8 cellular contexts compared by ENCODE assay signal in the genomic region with DNA sequence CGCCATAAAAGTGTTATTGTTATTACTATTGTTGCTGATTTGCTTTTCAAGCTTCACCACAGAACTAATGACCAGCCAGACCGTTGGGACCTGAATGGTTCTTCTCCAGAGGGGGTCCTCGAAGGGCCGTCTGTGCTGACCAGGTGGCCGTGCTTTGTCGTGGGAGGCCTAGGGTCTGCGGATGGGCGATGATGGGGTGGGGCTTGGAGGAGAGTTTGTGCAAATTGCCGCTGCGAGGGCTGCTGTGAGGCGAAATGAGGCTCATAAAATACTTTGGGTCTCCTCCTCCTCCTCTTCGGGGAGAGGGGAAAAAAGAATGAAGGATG. TPM values are rescaled to one million over a fixed set of nuclear protein-coding genes. Genes with fewer than 3 reads are reported as not detected.
DNase-seq lines count a peak whose midpoint lies in the region; ATAC-seq and TF ChIP-seq lines count a peak whose summit lies in the region.

No MANE protein-coding gene starts in this region.

- H3K9me3 Mint-ChIP-seq in CD4-positive, CD25-positive, alpha-beta regulatory T cell = peaks cover 0 to 1% (median 0%) of the 10 kb centered on the region in 7 donors

- H3K36me3 Mint-ChIP-seq in CD4-positive, CD25-positive, alpha-beta regulatory T cell = peaks cover 31% of the 10 kb centered on the region

- H3K36me3 ChIP-seq in CD4-positive, CD25-positive, alpha-beta regulatory T cell (ENCODE audit: control insufficient read depth, insufficient read depth, low read length) = peaks cover 31% of the 10 kb centered on the region
- peaks cover 14 to 30% of the 10 kb centered on the region in 2 experiments for H3K36me3 ChIP-seq in HEK293 (ENCODE audit: control insufficient read depth in 2 of 2, insufficient read depth in 1 of 2, low read length in 2 of 2)

- H3K4me3 ChIP-seq in CD4-positive, CD25-positive, alpha-beta regulatory T cell (ENCODE audit: low read depth, low read length) = peak overlapping the region; percentile 96
- H3K4me3 ChIP-seq in HEK293 (ENCODE audit: low read depth, low read length) = peak overlapping the region; percentile 78
- H3K4me3 ChIP-seq in iPS-11a (ENCODE audit: low read depth, low read length) = peak overlapping the region; percentile 85

- peaks cover 4 to 58% (median 31%) of the 10 kb centered on the region in 4 donors for H3K4me1 Mint-ChIP-seq in CD4-positive, CD25-positive, alpha-beta regulatory T cell

- POLR2A ChIA-PET in HEK293 (lab: Yijun Ruan, JAX) = no interaction called here

- CTCF ChIA-PET in HEK293 (lab: Yijun Ruan, JAX) = interaction anchor here (0.5 to 1.5 kb wide), 4 partner anchors 12 to 238 kb away, joined by 3 to 5 read pairs (median 4); no protein-coding TSS in a partner anchor

- peak overlapping the region; percentile 95 to 99 (median 98) for H3K27ac Mint-ChIP-seq in CD4-positive, CD25-positive, alpha-beta regulatory T cell

- no peaks in the 10 kb centered on the region for H3K27me3 ChIP-seq in CD4-positive, CD25-positive, alpha-beta regulatory T cell (ENCODE audit: control insufficient read depth, insufficient read depth, low read length)

- H3K27me3 Mint-ChIP-seq in CD4-positive, CD25-positive, alpha-beta regulatory T cell = no peaks in the 10 kb centered on the region

- peak overlapping the region; percentile 86 for H3K27ac ChIP-seq in CD4-positive, CD25-positive, alpha-beta regulatory T cell (ENCODE audit: insufficient read depth, low read length, poor library complexity, severe bottlenecking)
- H3K27ac ChIP-seq in HEK293 (ENCODE audit: extremely low read depth, low read depth, low read length) (peak overlapping the region; percentile 65), VCaP (peak overlapping the region; percentile 100), substantia nigra (ENCODE audit: low read depth, low read length, poor library complexity, severe bottlenecking) (peak overlapping the region; percentile 87)

- H3K4me3 Mint-ChIP-seq in CD4-positive, CD25-positive, alpha-beta regulatory T cell = peak overlapping the region; percentile 90 to 100 (median 98)

- no peak for ATAC-seq in CD4-positive, CD25-positive, alpha-beta regulatory T cell (ENCODE audit: low read depth in 2 of 2)
- no peak for ATAC-seq in HG02973 (IDR thresholded peaks at IDR 0.05; ENCODE audit: unreplicated experiment)

- DNase-seq in CD4-positive, CD25-positive, alpha-beta regulatory T cell = no peak
- DNase-seq in substantia nigra (lab: John Stamatoyannopoulos, UW) (peak in 5 of 49 donors; percentile 36 to 60 (median 46)), mesenteric fat pad (ENCODE audit: low spot score) (no peak), amniotic stem cell (lab: John Stamatoyannopoulos, UW) (no peak)

- peaks cover 52% of the 10 kb centered on the region for H3K4me1 ChIP-seq in CD4-positive, CD25-positive, alpha-beta regulatory T cell (ENCODE audit: control insufficient read depth, insufficient read depth, low read length, poor library complexity, severe bottlenecking)
- peaks cover 20% of the 10 kb centered on the region for H3K4me1 ChIP-seq in HEK293 (ENCODE audit: control insufficient read depth, insufficient read depth, low read length)

- no peaks in the 10 kb centered on the region for H3K9me3 ChIP-seq in CD4-positive, CD25-positive, alpha-beta regulatory T cell (ENCODE audit: control insufficient read depth in 2 of 2, low read length in 2 of 2)
- no peaks in the 10 kb centered on the region for H3K9me3 ChIP-seq in HEK293 (ENCODE audit: control insufficient read depth, insufficient read depth, low read depth, low read length)

- TF ChIP-seq CTCF in HEK293 (tag by site-specific recombination; IDR thresholded peaks at IDR 0.05) (no peak), VCaP (conservative IDR thresholded peaks at IDR 0.05) (peak; percentile 16; the same call in 1 of the 2 replicates)

TF ChIP-seq in HEK293, 187 proteins besides CTCF, POLR2A, EP300 and RAD21 (continues in another document):
- peak; percentile 8 for TF ChIP-seq ZBTB26 (tag by site-specific recombination; optimal IDR thresholded peaks at IDR 0.05)
- no peak for TF ChIP-seq YY1 (tag by site-specific recombination; IDR thresholded peaks at IDR 0.05)
- no peak for TF ChIP-seq ZNF404 (tag by site-specific recombination; IDR thresholded peaks at IDR 0.05)
- TF ChIP-seq GFI1B (tag by site-specific recombination; IDR thresholded peaks at IDR 0.05) = no peak
- TF ChIP-seq, protein P1, sequence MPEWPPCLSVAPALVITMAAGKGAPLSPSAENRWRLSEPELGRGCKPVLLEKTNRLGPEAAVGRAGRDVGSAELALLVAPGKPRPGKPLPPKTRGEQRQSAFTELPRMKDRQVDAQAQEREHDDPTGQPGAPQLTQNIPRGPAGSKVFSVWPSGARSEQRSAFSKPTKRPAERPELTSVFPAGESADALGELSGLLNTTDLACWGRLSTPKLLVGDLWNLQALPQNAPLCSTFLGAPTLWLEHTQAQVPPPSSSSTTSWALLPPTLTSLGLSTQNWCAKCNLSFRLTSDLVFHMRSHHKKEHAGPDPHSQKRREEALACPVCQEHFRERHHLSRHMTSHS (tag by site-specific recombination; IDR thresholded peaks at IDR 0.05) = no peak
- no peak for TF ChIP-seq ZNF174 (tag by site-specific recombination; IDR thresholded peaks at IDR 0.05)
- no peak for TF ChIP-seq OVOL3 (tag by site-specific recombination; IDR thresholded peaks at IDR 0.05)
- no peak for TF ChIP-seq ZNF18 (tag by site-specific recombination; IDR thresholded peaks at IDR 0.05)
- no peak; the same call in 1 of the 2 replicates for TF ChIP-seq REPIN1 (tag by site-specific recombination; IDR thresholded peaks at IDR 0.05; ENCODE audit: low read depth)
- peak; percentile 86; the same call in 1 of the 2 replicates for TF ChIP-seq ZNF777 (tag by site-specific recombination; IDR thresholded peaks at IDR 0.05; ENCODE audit: borderline replicate concordance)
- TF ChIP-seq ZNF660 (tag by site-specific recombination; IDR thresholded peaks at IDR 0.05) = 0 out of 2 replicates have a peak, but pooled peaks have one; percentile 6
- 0 out of 2 replicates have a peak, but pooled peaks have one; percentile 38 for TF ChIP-seq ZFHX2 (tag by site-specific recombination; conservative IDR thresholded peaks at IDR 0.05)
- no peak for TF ChIP-seq SCRT1 (tag by site-specific recombination; IDR thresholded peaks at IDR 0.05; ENCODE audit: borderline replicate concordance)
- TF ChIP-seq GLI4 (tag by site-specific recombination; IDR thresholded peaks at IDR 0.05) = no peak
- TF ChIP-seq, protein P2, sequence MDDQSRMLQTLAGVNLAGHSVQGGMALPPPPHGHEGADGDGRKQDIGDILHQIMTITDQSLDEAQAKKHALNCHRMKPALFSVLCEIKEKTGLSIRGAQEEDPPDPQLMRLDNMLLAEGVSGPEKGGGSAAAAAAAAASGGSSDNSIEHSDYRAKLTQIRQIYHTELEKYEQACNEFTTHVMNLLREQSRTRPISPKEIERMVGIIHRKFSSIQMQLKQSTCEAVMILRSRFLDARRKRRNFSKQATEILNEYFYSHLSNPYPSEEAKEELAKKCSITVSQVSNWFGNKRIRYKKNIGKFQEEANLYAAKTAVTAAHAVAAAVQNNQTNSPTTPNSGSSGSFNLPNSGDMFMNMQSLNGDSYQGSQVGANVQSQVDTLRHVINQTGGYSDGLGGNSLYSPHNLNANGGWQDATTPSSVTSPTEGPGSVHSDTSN (CRISPR knock-in tag; IDR thresholded peaks at IDR 0.05) = no peak
- no peak for TF ChIP-seq ZNF266 (tag by site-specific recombination; IDR thresholded peaks at IDR 0.05; ENCODE audit: low read depth)
- TF ChIP-seq ZNF623 (tag by site-specific recombination; IDR thresholded peaks at IDR 0.05) = no peak
- no peak for TF ChIP-seq ZNF768 (tag by site-specific recombination; IDR thresholded peaks at IDR 0.05)
- no peak for TF ChIP-seq ZNF146 (tag by site-specific recombination; IDR thresholded peaks at IDR 0.05)
- no peak for TF ChIP-seq ZNF214 (tag by site-specific recombination; IDR thresholded peaks at IDR 0.05; ENCODE audit: borderline replicate concordance)

RNA-seq across cellular contexts. Expression of gene DAXX, which starts 0.8 kb away (rescaled TPM):
- 45.1 TPM for total RNA-seq in CD4-positive, CD25-positive, alpha-beta regulatory T cell
- polyA plus RNA-seq in CD4-positive, CD25-positive, alpha-beta regulatory T cell = 100 to 1,000 TPM in 2 of 4 donors, 10 to 100 TPM in 2; 88.0 to 104 (median 97.5) TPM
- total RNA-seq in mesenteric fat pad = 41.7 TPM

RNA-seq across cellular contexts. Expression of gene ZBTB22, which starts 6.0 kb away (rescaled TPM):
- total RNA-seq in CD4-positive, CD25-positive, alpha-beta regulatory T cell = 19.4 TPM
- polyA plus RNA-seq in CD4-positive, CD25-positive, alpha-beta regulatory T cell = 10 to 100 TPM in 2 of 4 donors, 1 to 10 TPM in 2; 8.3 to 13.5 (median 11.5) TPM
- 12.1 TPM for total RNA-seq in mesenteric fat pad

RNA-seq across cellular contexts. Expression of gene TAPBP, which starts 9.7 kb away (rescaled TPM):
- 281 TPM for total RNA-seq in CD4-positive, CD25-positive, alpha-beta regulatory T cell
- polyA plus RNA-seq in CD4-positive, CD25-positive, alpha-beta regulatory T cell = 100 to 1,000 TPM; 251 to 314 (median 262) TPM
- 77.9 TPM for total RNA-seq in mesenteric fat pad

RNA-seq across cellular contexts. Expression of gene RGL2, which starts 24.8 kb away (rescaled TPM):
- total RNA-seq in CD4-positive, CD25-positive, alpha-beta regulatory T cell = 59.2 TPM
- polyA plus RNA-seq in CD4-positive, CD25-positive, alpha-beta regulatory T cell = 1 to 10 TPM; 7.2 to 9.4 (median 8.1) TPM
- 56.2 TPM for total RNA-seq in mesenteric fat pad

RNA-seq across cellular contexts. Expression of gene PFDN6, which starts 34.2 kb away (rescaled TPM):
- 20.0 TPM for total RNA-seq in CD4-positive, CD25-positive, alpha-beta regulatory T cell
- polyA plus RNA-seq in CD4-positive, CD25-positive, alpha-beta regulatory T cell = 10 to 100 TPM; 33.7 to 47.0 (median 38.4) TPM
- 34.8 TPM for total RNA-seq in mesenteric fat pad
